Comparison of ENCODE assay signal across 8 cellular contexts in genomic region chr4:153142700-153143438, GRCh38.
DNase-seq lines count a peak whose midpoint lies in the region; ATAC-seq, FAIRE-seq and TF ChIP-seq lines count a peak whose summit lies in the region.

No MANE protein-coding gene starts in this region.

- ATAC-seq in omental fat pad (ENCODE audit: low FRiP score) (peak; percentile 69), GM19328 (IDR thresholded peaks at IDR 0.05; ENCODE audit: unreplicated experiment) (no peak)

- H3K4me3 ChIP-seq in Karpas-422 (ENCODE audit: low read length) (no peak overlapping the region), OCI-LY1 (ENCODE audit: low read depth, low read length, poor library complexity, severe bottlenecking) (no peak overlapping the region), foreskin fibroblast (ENCODE audit: low read depth in 1 of 2, low read length in 2 of 2) (no peak overlapping the region)

- TF ChIP-seq CTCF in OCI-LY1 (IDR thresholded peaks at IDR 0.05; ENCODE audit: low read length) (peak; percentile 64; the same call in 1 of the 2 replicates), foreskin fibroblast (IDR thresholded peaks at IDR 0.05; ENCODE audit: low read depth, low read length) (peak; percentile 86), omental fat pad (IDR thresholded peaks at IDR 0.05) (peak in 1 of 3 donors; percentile 59)

- no peaks in the 10 kb centered on the region for H3K36me3 ChIP-seq in Karpas-422 (ENCODE audit: insufficient read depth, low read length)
- H3K36me3 ChIP-seq in OCI-LY1 (ENCODE audit: insufficient read depth, low read length), result no peaks in the 10 kb centered on the region

- H3K4me2 ChIP-seq in Karpas-422 (ENCODE audit: low read depth, low read length, poor library complexity, severe bottlenecking) (no peak overlapping the region), OCI-LY1 (ENCODE audit: low read length) (no peak overlapping the region)

- H3K9me3 ChIP-seq in Karpas-422 (ENCODE audit: low read length) (no peaks in the 10 kb centered on the region), OCI-LY1 (ENCODE audit: low read length) (no peaks in the 10 kb centered on the region)

- peak; percentile 79 for DNase-seq in DMS79 (lab: John Stamatoyannopoulos, UW)
- peak; percentile 83 for DNase-seq in Karpas-422
- peak; percentile 25 for DNase-seq in activated effector memory CD4-positive, alpha-beta T cell treated with Interleukin-2 at 50 U/mL for 16 hours
- peak; percentile 49 to 85 for DNase-seq in foreskin fibroblast
- peak; percentile 37 for DNase-seq in omental fat pad (ENCODE audit: low spot score)
- DNase-seq in GM12892 (ENCODE audit: insufficient read length), result no peak

- FAIRE-seq in GM12892 (lab: Jason Lieb, UNC), result no peak

- H2AFZ ChIP-seq in Karpas-422 (ENCODE audit: low read length) (no peak overlapping the region), OCI-LY1 (ENCODE audit: low read length) (no peak overlapping the region)

- H3K79me2 ChIP-seq in Karpas-422 (ENCODE audit: low read length) (no peaks in the 10 kb centered on the region), OCI-LY1 (ENCODE audit: insufficient read depth, low read length) (no peaks in the 10 kb centered on the region)

- H3K9me2 ChIP-seq in Karpas-422 (replicated peaks; ENCODE audit: insufficient read depth, low read length) (no peaks in the 10 kb centered on the region), OCI-LY1 (ENCODE audit: low read depth, low read length) (no peaks in the 10 kb centered on the region)

- H4K20me1 ChIP-seq in Karpas-422 (ENCODE audit: insufficient read depth, low read depth, low read length) (no peaks in the 10 kb centered on the region; the same call in 1 of the 2 replicates), OCI-LY1 (ENCODE audit: insufficient read depth, low read length) (no peaks in the 10 kb centered on the region)

- H3K4me1 ChIP-seq in Karpas-422 (ENCODE audit: low read length), result peaks cover 4% of the 10 kb centered on the region; the same call in 1 of the 2 replicates
- H3K4me1 ChIP-seq in OCI-LY1 (ENCODE audit: insufficient read depth, low read length, severe bottlenecking), result no peaks in the 10 kb centered on the region

- H3F3A ChIP-seq in OCI-LY1 (ENCODE audit: insufficient read depth, low read length), result no peaks in the 10 kb centered on the region

- H3K9ac ChIP-seq in Karpas-422 (ENCODE audit: low read length) (no peak overlapping the region), OCI-LY1 (ENCODE audit: low read length) (no peak overlapping the region)

- H3K27ac ChIP-seq in Karpas-422 (ENCODE audit: low read length), result no peak overlapping the region
- H3K27ac ChIP-seq in OCI-LY1 (ENCODE audit: low read depth, low read length, poor library complexity, severe bottlenecking), result no peak overlapping the region

- H3K27me3 ChIP-seq in Karpas-422 (ENCODE audit: low read length) (no peaks in the 10 kb centered on the region), OCI-LY1 (ENCODE audit: insufficient read depth, low read length) (no peaks in the 10 kb centered on the region)

- TF ChIP-seq POLR2A in GM12892 (IDR thresholded peaks at IDR 0.05; ENCODE audit: low read depth, low read length), result no peak
